In genomic region chr19:6279620-6279930, GRCh38 we compare ENCODE assay signal across 8 cellular contexts.
A peak's percentile ranks its signal among the peaks of the same experiment; 100 is the strongest.
DNase-seq lines count a peak whose midpoint lies in the region; ATAC-seq and TF ChIP-seq lines count a peak whose summit lies in the region.

No MANE protein-coding gene starts in this region.

- peaks cover 41% of the 10 kb centered on the region for H4K20me1 ChIP-seq in OCI-LY3 (ENCODE audit: insufficient read depth, low read length)

- no peaks in the 10 kb centered on the region for H3K9me3 ChIP-seq in OCI-LY3 (ENCODE audit: insufficient read depth, low read length)

- H3K27me3 Mint-ChIP-seq in stimulated activated memory B cell treated with anti-CD40 and anti-IgM and Interleukin-4, amounts not matched to agents 10 μg/mL and 1 μg/mL and 100 μg/mL, for 72 hours: no peaks in the 10 kb centered on the region

- H3K4me1 Mint-ChIP-seq in stimulated activated memory B cell treated with anti-CD40 and anti-IgM and Interleukin-4, amounts not matched to agents 10 μg/mL and 1 μg/mL and 100 μg/mL, for 72 hours: peaks cover 32% of the 10 kb centered on the region

- peak overlapping the region; percentile 87 for H3K4me2 ChIP-seq in OCI-LY3 (ENCODE audit: low read length)

- H3K36me3 Mint-ChIP-seq in stimulated activated memory B cell treated with anti-CD40 and anti-IgM and Interleukin-4, amounts not matched to agents 10 μg/mL and 1 μg/mL and 100 μg/mL, for 72 hours: peaks cover 18% of the 10 kb centered on the region

- peaks cover 14% of the 10 kb centered on the region for H3K36me3 ChIP-seq in OCI-LY3 (replicated peaks; ENCODE audit: low read depth, low read length)

- no peaks in the 10 kb centered on the region for H3K27me3 ChIP-seq in OCI-LY3 (ENCODE audit: low read depth, low read length)

- H2AFZ ChIP-seq in OCI-LY3 (ENCODE audit: low read depth, low read length): no peak overlapping the region

- H3K4me3 ChIP-seq in AG10803 (ENCODE audit: low read length) (peak overlapping the region; percentile 86), OCI-LY3 (ENCODE audit: low read length) (peak overlapping the region; percentile 84), foreskin fibroblast (ENCODE audit: low read depth in 1 of 2, low read length in 2 of 2) (peak overlapping the region; percentile 82 to 94)

- peak overlapping the region; percentile 92 for H3K9ac ChIP-seq in OCI-LY3 (ENCODE audit: low read length)

- H3K27ac ChIP-seq in OCI-LY3 (ENCODE audit: low read length): peak overlapping the region; percentile 26

- DNase-seq in AG10803 (ENCODE audit: low read depth) (no peak), foreskin fibroblast (no peak), NCI-H128 (lab: John Stamatoyannopoulos, UW; ENCODE audit: unreplicated experiment) (no peak), SW 1271 (lab: John Stamatoyannopoulos, UW) (no peak)

- H3K27ac Mint-ChIP-seq in stimulated activated memory B cell treated with anti-CD40 and anti-IgM and Interleukin-4, amounts not matched to agents 10 μg/mL and 1 μg/mL and 100 μg/mL, for 72 hours: peak overlapping the region; percentile 92

- H3K79me2 ChIP-seq in OCI-LY3 (ENCODE audit: low read length): peaks cover 49% of the 10 kb centered on the region

- peak overlapping the region; percentile 56 for H3K4me3 Mint-ChIP-seq in stimulated activated memory B cell treated with anti-CD40 and anti-IgM and Interleukin-4, amounts not matched to agents 10 μg/mL and 1 μg/mL and 100 μg/mL, for 72 hours

- H3K4me1 ChIP-seq in OCI-LY3 (ENCODE audit: low read length): peaks cover 20% of the 10 kb centered on the region

- no peaks in the 10 kb centered on the region for H3K9me3 Mint-ChIP-seq in stimulated activated memory B cell treated with anti-CD40 and anti-IgM and Interleukin-4, amounts not matched to agents 10 μg/mL and 1 μg/mL and 100 μg/mL, for 72 hours

- ATAC-seq in GM21619 (IDR thresholded peaks at IDR 0.05; ENCODE audit: unreplicated experiment) (peak; percentile 22), GM21526 (IDR thresholded peaks at IDR 0.05; ENCODE audit: low FRiP score, unreplicated experiment) (no peak)
- peak; percentile 77 for ATAC-seq in stimulated activated memory B cell treated with anti-CD40 and anti-IgM and Interleukin-4, amounts not matched to agents 10 μg/mL and 1 μg/mL and 100 μg/mL, for 72 hours

- TF ChIP-seq CTCF in AG10803 (conservative IDR thresholded peaks at IDR 0.05; ENCODE audit: low read length): no peak
- no peak for TF ChIP-seq CTCF in OCI-LY3 (IDR thresholded peaks at IDR 0.05; ENCODE audit: low read depth, low read length)
- TF ChIP-seq CTCF in foreskin fibroblast (IDR thresholded peaks at IDR 0.05; ENCODE audit: low read depth, low read length): no peak
